ENCODE assay signal across 19 cellular contexts in genomic region chr17:1289695-1290094, GRCh38. TPM values are rescaled to one million over a fixed set of nuclear protein-coding genes. Genes with fewer than 3 reads are reported as not detected.
"Had no signal": no experiment of that assay in that cellular context is flagged by ENCODE, and none has a peak within 500 bp of the region (broad histone marks: within the 10 kb centered on the region; RNA-seq: fewer than 3 reads in every experiment).

No MANE protein-coding gene starts in this region.

- ATAC-seq: sciatic nerve; SK-N-SH treated with all-trans-retinoic acid at 6 μM for 48 hours; stimulated activated naive CD8-positive, alpha-beta T cell treated with anti-CD3 and anti-CD28 coated beads, Interleukin-15, amount 100 ng/mL, for 72 hours had no signal

- H3K27me3 Mint-ChIP-seq: activated B cell treated with CpG ODN at 0.5 μM for 24 hours had no signal

- H3K36me3 ChIP-seq: colonic mucosa, esophagus squamous epithelium, spleen had no signal

- H3K9me3 Mint-ChIP-seq: activated B cell treated with CpG ODN at 0.5 μM for 24 hours, type B pancreatic cell had no signal

- H3K27ac ChIP-seq: colonic mucosa, esophagus squamous epithelium, spleen had no signal

- H3K4me1 ChIP-seq: colonic mucosa, esophagus squamous epithelium had no signal

- H3K4me3 Mint-ChIP-seq: activated B cell treated with CpG ODN at 0.5 μM for 24 hours; stimulated activated naive CD8-positive, alpha-beta T cell treated with anti-CD3 and anti-CD28 coated beads, Interleukin-15, amount 100 ng/mL, for 72 hours; type B pancreatic cell had no signal

- H3K27ac Mint-ChIP-seq: activated B cell treated with CpG ODN at 0.5 μM for 24 hours; stimulated activated naive CD8-positive, alpha-beta T cell treated with anti-CD3 and anti-CD28 coated beads, Interleukin-15, amount 100 ng/mL, for 72 hours; type B pancreatic cell had no signal

- DNase-seq: activated B cell treated with CpG ODN at 0.5 μM for 24 hours; activated gamma-delta T cell treated with Interleukin-2 at 50 U/mL for 16 hours; activated T-cell treated with anti-CD3 and anti-CD28 coated beads, Interleukin-2, amount 50 U/mL, for 48 hours; colonic mucosa; esophagus squamous epithelium; SHP77 treated with DMSO at 0.1 percent for 48 hours; spleen; stimulated activated naive CD8-positive, alpha-beta T cell treated with anti-CD3 and anti-CD28 coated beads, Interleukin-15, amount 100 ng/mL, for 72 hours had no signal

- H3K4me3 ChIP-seq: colonic mucosa, esophagus squamous epithelium, spleen had no signal

- H3K36me3 Mint-ChIP-seq: type B pancreatic cell had no signal

- H3K27me3 ChIP-seq: colonic mucosa, esophagus squamous epithelium, spleen had no signal

- H3K9me3 ChIP-seq: colonic mucosa, esophagus squamous epithelium, spleen had no signal

RNA-seq across cellular contexts. Expression of gene TRARG1, which starts 10.2 kb away (rescaled TPM):
- total RNA-seq: activated B cell treated with CpG ODN at 0.5 μM for 24 hours, esophagus squamous epithelium, fibroblast of villous mesenchyme, liver, osteocyte, pulmonary artery endothelial cell, spleen, temporal lobe had no signal
- polyA plus RNA-seq: neural cell had no signal

RNA-seq across cellular contexts. Expression of gene BHLHA9, which starts 19.5 kb away (rescaled TPM):
- total RNA-seq: activated B cell treated with CpG ODN at 0.5 μM for 24 hours; colonic mucosa; esophagus squamous epithelium; fibroblast of villous mesenchyme; liver; mesenteric fat pad; osteocyte; pulmonary artery endothelial cell; sciatic nerve; spleen; T-helper 2 cell treated with Interferon-gamma antibody and Interleukin-4, amounts not matched to agents 100 ng/mL and 5 ng/mL, for 36 hours had no signal
- polyA plus RNA-seq: neural cell, spleen had no signal
